ENCODE assay signal across 17 cellular contexts in genomic region chr12:124796303-124796957, GRCh38.
A peak's percentile ranks its signal among the peaks of the same experiment; 100 is the strongest.
DNase-seq lines count a peak whose midpoint lies in the region; ATAC-seq, FAIRE-seq and TF ChIP-seq lines count a peak whose summit lies in the region.
"Had no signal": no experiment of that assay in that cellular context is flagged by ENCODE, and none has a peak within 500 bp of the region (broad histone marks: within the 10 kb centered on the region; RNA-seq: fewer than 3 reads in every experiment).

No MANE protein-coding gene starts in this region.

- H3K4me1 Mint-ChIP-seq in CD4-positive, CD25-positive, alpha-beta regulatory T cell: peaks cover 0 to 18% (median 6%) of the 10 kb centered on the region in 4 donors
- H3K4me1 Mint-ChIP-seq in neural crest cell: peaks cover 41% of the 10 kb centered on the region

- no peak overlapping the region for H3K27ac ChIP-seq in CD4-positive, CD25-positive, alpha-beta regulatory T cell (ENCODE audit: insufficient read depth, low read length, poor library complexity, severe bottlenecking)
- H3K27ac ChIP-seq in VCaP (peak overlapping the region; percentile 31), body of pancreas (no peak overlapping the region)
- H3K27ac ChIP-seq: colonic mucosa, SJSA1 had no signal

- TF ChIP-seq CTCF in VCaP (conservative IDR thresholded peaks at IDR 0.05) (no peak), neural crest cell (conservative IDR thresholded peaks at IDR 0.05) (no peak), body of pancreas (IDR thresholded peaks at IDR 0.05) (no peak)

- H3K4me3 ChIP-seq in CD4-positive, CD25-positive, alpha-beta regulatory T cell (ENCODE audit: low read depth, low read length): no peak overlapping the region
- H3K4me3 ChIP-seq in body of pancreas: no peak overlapping the region
- H3K4me3 ChIP-seq: colonic mucosa, ovary, SJSA1 had no signal

- H3K27me3 Mint-ChIP-seq in CD4-positive, CD25-positive, alpha-beta regulatory T cell: no peaks in the 10 kb centered on the region
- H3K27me3 Mint-ChIP-seq in neural crest cell (ENCODE audit: low read depth): no peaks in the 10 kb centered on the region

- intact Hi-C loops in body of pancreas (cut with DNase I): no loop called here

- no peaks in the 10 kb centered on the region for H3K4me1 ChIP-seq in CD4-positive, CD25-positive, alpha-beta regulatory T cell (ENCODE audit: control insufficient read depth, insufficient read depth, low read length, poor library complexity, severe bottlenecking)
- H3K4me1 ChIP-seq in body of pancreas: no peaks in the 10 kb centered on the region
- H3K4me1 ChIP-seq: colonic mucosa had no signal

- no peak for ATAC-seq in CD4-positive, CD25-positive, alpha-beta regulatory T cell (ENCODE audit: low read depth in 2 of 2)
- ATAC-seq in GM18873 (IDR thresholded peaks at IDR 0.05; ENCODE audit: low FRiP score, unreplicated experiment) (no peak), body of pancreas (no peak)

- H3K4me3 Mint-ChIP-seq in CD4-positive, CD25-positive, alpha-beta regulatory T cell: no peak overlapping the region
- no peak overlapping the region for H3K4me3 Mint-ChIP-seq in neural crest cell

- WGBS in body of pancreas, 2 donors: 80 to 88% methylated on average over 9 to 13 of the region's 13 CpGs

- TF ChIP-seq POLR2A in body of pancreas (IDR thresholded peaks at IDR 0.05) (no peak), GM12892 (IDR thresholded peaks at IDR 0.05; ENCODE audit: low read depth, low read length) (no peak)

- peaks cover 0 to 4% (median 0%) of the 10 kb centered on the region in 7 donors for H3K9me3 Mint-ChIP-seq in CD4-positive, CD25-positive, alpha-beta regulatory T cell
- no peaks in the 10 kb centered on the region for H3K9me3 Mint-ChIP-seq in neural crest cell

- DNase-seq in CD4-positive, CD25-positive, alpha-beta regulatory T cell: peak in 1 of 3 donors; percentile 10
- DNase-seq in GM19239 (ENCODE audit: insufficient read length, low spot score) (no peak), neural crest cell (ENCODE audit: low read depth, low spot score) (no peak), NOMO-1 treated with dmso at 0.1 percent for 144 hours (lab: John Stamatoyannopoulos, UW; ENCODE audit: unreplicated experiment) (no peak), body of pancreas (no peak), GM12892 (ENCODE audit: insufficient read length) (no peak)
- DNase-seq: colonic mucosa, DND-41, Kasumi-1, NCI-H1694, ovary, small intestine had no signal

- H3K27me3 ChIP-seq in CD4-positive, CD25-positive, alpha-beta regulatory T cell (ENCODE audit: control insufficient read depth, insufficient read depth, low read length): no peaks in the 10 kb centered on the region
- no peaks in the 10 kb centered on the region for H3K27me3 ChIP-seq in body of pancreas
- H3K27me3 ChIP-seq: colonic mucosa, ovary, SJSA1 had no signal

- peak; percentile 40 for FAIRE-seq in GM19239 (lab: Jason Lieb, UNC)
- FAIRE-seq in GM12892 (lab: Jason Lieb, UNC): no peak
- FAIRE-seq: GM12891, keratinocyte, small intestine had no signal

- no peaks in the 10 kb centered on the region for H3K36me3 Mint-ChIP-seq in CD4-positive, CD25-positive, alpha-beta regulatory T cell
- peaks cover 20% of the 10 kb centered on the region for H3K36me3 Mint-ChIP-seq in neural crest cell (ENCODE audit: low read depth)

- no peaks in the 10 kb centered on the region for H3K9me3 ChIP-seq in CD4-positive, CD25-positive, alpha-beta regulatory T cell (ENCODE audit: control insufficient read depth in 2 of 2, low read length in 2 of 2)
- H3K9me3 ChIP-seq in body of pancreas: no peaks in the 10 kb centered on the region
- H3K9me3 ChIP-seq: colonic mucosa, ovary, SJSA1 had no signal

- peak overlapping the region in 2 of 3 donors; percentile 5 to 14 for H3K27ac Mint-ChIP-seq in CD4-positive, CD25-positive, alpha-beta regulatory T cell
- peak overlapping the region; percentile 98 for H3K27ac Mint-ChIP-seq in neural crest cell (ENCODE audit: unreplicated experiment)

- no peaks in the 10 kb centered on the region for H3K36me3 ChIP-seq in CD4-positive, CD25-positive, alpha-beta regulatory T cell (ENCODE audit: control insufficient read depth, insufficient read depth, low read length)
- H3K36me3 ChIP-seq in body of pancreas (replicated peaks in 1 of 2; ENCODE audit: insufficient read depth in 1 of 2, low read depth in 2 of 2): no peaks in the 10 kb centered on the region
- H3K36me3 ChIP-seq: colonic mucosa, ovary, SJSA1 had no signal
